20 cellular contexts compared by ENCODE assay signal in the genomic region with DNA sequence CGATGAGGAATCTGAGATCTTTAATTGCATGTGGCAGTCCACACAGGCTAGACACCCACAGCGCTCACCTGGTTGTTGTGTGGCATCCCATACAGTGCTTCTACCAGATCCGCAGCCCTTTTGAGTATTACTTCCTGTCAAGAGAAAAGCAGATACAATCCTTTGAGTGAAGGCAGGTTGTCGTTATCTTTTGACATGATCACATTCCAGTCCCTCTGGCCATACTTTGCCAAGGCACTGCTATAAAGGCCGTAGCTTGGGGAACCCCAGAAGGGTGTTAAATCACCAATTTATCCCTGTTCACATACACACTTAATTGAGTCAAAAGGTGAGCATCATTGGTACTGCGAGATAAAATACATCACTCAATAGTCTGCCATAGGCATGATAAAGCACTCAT.
A peak's percentile ranks its signal among the peaks of the same experiment; 100 is the strongest.
DNase-seq lines count a peak whose midpoint lies in the region; ATAC-seq and TF ChIP-seq lines count a peak whose summit lies in the region.
"Had no signal": no experiment of that assay in that cellular context is flagged by ENCODE, and none has a peak within 500 bp of the region (broad histone marks: within the 10 kb centered on the region; RNA-seq: fewer than 3 reads in every experiment).

No MANE protein-coding gene starts in this region.

- ATAC-seq in SK-N-SH treated with all-trans-retinoic acid at 6 μM for 48 hours, result no peak
- ATAC-seq in mucosa of descending colon, result no peak
- ATAC-seq: A549 had no signal

- H3K4me3 Mint-ChIP-seq in IgD-negative memory B cell, result peak overlapping the region in 1 of 4 donors; percentile 33
- H3K4me3 Mint-ChIP-seq: CD14-positive monocyte; CD4-positive, alpha-beta memory T cell; CD4-positive, CD25-positive, alpha-beta regulatory T cell; CD8-positive, alpha-beta memory T cell had no signal

- TF ChIP-seq EP300 in SK-N-SH (IDR thresholded peaks at IDR 0.05; ENCODE audit: borderline replicate concordance in 1 of 2, low read depth in 1 of 2, low read length in 1 of 2) (no peak), neural cell (conservative IDR thresholded peaks at IDR 0.05; ENCODE audit: poor library complexity, severe bottlenecking) (peak; percentile 31)

- H2AFZ ChIP-seq in SK-N-SH (ENCODE audit: low read depth), result no peak overlapping the region
- no peak overlapping the region for H2AFZ ChIP-seq in neural cell (ENCODE audit: low read depth, low read length)

- H3K4me2 ChIP-seq in SK-N-SH (no peak overlapping the region), neural cell (ENCODE audit: low read length) (no peak overlapping the region)
- H3K4me2 ChIP-seq: A549, BLaER1 had no signal

- no peaks in the 10 kb centered on the region for H3K9me2 ChIP-seq in SK-N-SH
- H3K9me2 ChIP-seq in neural cell (ENCODE audit: insufficient read depth, low read length), result no peaks in the 10 kb centered on the region

- H3K36me3 Mint-ChIP-seq in IgD-negative memory B cell, result peaks cover 19% of the 10 kb centered on the region
- H3K36me3 Mint-ChIP-seq: CD14-positive monocyte; CD4-positive, alpha-beta memory T cell; CD4-positive, CD25-positive, alpha-beta regulatory T cell; CD8-positive, alpha-beta memory T cell had no signal

- H3K4me1 Mint-ChIP-seq in IgD-negative memory B cell, result peaks cover 16 to 21% (median 18%) of the 10 kb centered on the region in 3 donors
- H3K4me1 Mint-ChIP-seq: CD14-positive monocyte; CD4-positive, alpha-beta memory T cell; CD4-positive, CD25-positive, alpha-beta regulatory T cell; CD8-positive, alpha-beta memory T cell had no signal

- no peak overlapping the region for H3K4me3 ChIP-seq in SK-N-SH (ENCODE audit: low read depth in 2 of 2, low read length in 1 of 2)
- peak overlapping the region; percentile 6 for H3K4me3 ChIP-seq in neural cell (ENCODE audit: low read length)
- no peak overlapping the region for H3K4me3 ChIP-seq in mucosa of descending colon
- H3K4me3 ChIP-seq: A549, BLaER1 had no signal

- no peaks in the 10 kb centered on the region for H3K27me3 Mint-ChIP-seq in IgD-negative memory B cell
- H3K27me3 Mint-ChIP-seq: CD4-positive, CD25-positive, alpha-beta regulatory T cell had no signal

- H4K20me1 ChIP-seq in SK-N-SH (ENCODE audit: insufficient read depth), result no peaks in the 10 kb centered on the region
- H4K20me1 ChIP-seq in neural cell (ENCODE audit: insufficient read depth), result no peaks in the 10 kb centered on the region

- H3K4me1 ChIP-seq in SK-N-SH (ENCODE audit: control insufficient read depth in 1 of 2, insufficient read depth in 2 of 2, low read depth in 1 of 2, low read length in 1 of 2), result peaks cover 0 to 4% of the 10 kb centered on the region in 2 experiments; a peak in 1 of 4 replicates
- no peaks in the 10 kb centered on the region for H3K4me1 ChIP-seq in mucosa of descending colon (ENCODE audit: low read depth)

- CTCF ChIA-PET in SK-N-SH (lab: Yijun Ruan, JAX), result no interaction called here

- H3K9ac ChIP-seq in SK-N-SH (no peak overlapping the region), neural cell (ENCODE audit: low read length) (peak overlapping the region; percentile 20)
- H3K9ac ChIP-seq: BLaER1 had no signal

- H3K79me2 ChIP-seq in SK-N-SH (ENCODE audit: insufficient read depth) (no peaks in the 10 kb centered on the region), neural cell (replicated peaks; ENCODE audit: insufficient read depth, low read length) (no peaks in the 10 kb centered on the region)

- H3K36me3 ChIP-seq in SK-N-SH (replicated peaks in 1 of 2; ENCODE audit: control insufficient read depth in 1 of 2, insufficient read depth in 2 of 2, low read length in 1 of 2), result no peaks in the 10 kb centered on the region
- peaks cover 16% of the 10 kb centered on the region for H3K36me3 ChIP-seq in neural cell (ENCODE audit: insufficient read depth, low read length)
- H3K36me3 ChIP-seq in mucosa of descending colon (ENCODE audit: low read depth), result no peaks in the 10 kb centered on the region
- H3K36me3 ChIP-seq: BE2C had no signal

- WGBS in SK-N-SH (ENCODE audit: low lambda C conversion rate), result 48% methylated on average over 6 of the region's 6 CpGs

- no peaks in the 10 kb centered on the region for H3F3A ChIP-seq in SK-N-SH (replicated peaks; ENCODE audit: insufficient read depth)
- H3F3A ChIP-seq in neural cell (ENCODE audit: insufficient read depth, low read length, poor library complexity, severe bottlenecking), result no peaks in the 10 kb centered on the region

- POLR2A ChIA-PET in SK-N-SH (lab: Yijun Ruan, JAX), result no interaction called here

- TF ChIP-seq RAD21 in SK-N-SH (IDR thresholded peaks at IDR 0.05; ENCODE audit: low read length) (no peak), neural cell (conservative IDR thresholded peaks at IDR 0.05) (no peak)

- H3K27ac Mint-ChIP-seq in IgD-negative memory B cell, result peak overlapping the region in 2 of 3 donors; percentile 28 to 65
- H3K27ac Mint-ChIP-seq: CD14-positive monocyte; CD4-positive, alpha-beta memory T cell; CD4-positive, CD25-positive, alpha-beta regulatory T cell; CD8-positive, alpha-beta memory T cell had no signal

- DNase-seq in SK-N-SH (peak; percentile 18), DMS114 treated with DMSO at 0.1 percent for 48 hours (lab: John Stamatoyannopoulos, UW; ENCODE audit: unreplicated experiment) (no peak), mucosa of descending colon (no peak)
- DNase-seq: AML-193; BE2C; C1 segment of cervical spinal cord; CD4-positive, alpha-beta memory T cell; CD4-positive, CD25-positive, alpha-beta regulatory T cell; CD8-positive, alpha-beta memory T cell; COR-L47; DMS 273 treated with DMSO at 0.1 percent for 48 hours; DMS79 treated with DMSO at 0.1 percent for 48 hours; GF-D8 had no signal

- H3K27ac ChIP-seq in SK-N-SH (ENCODE audit: low read depth in 2 of 2, low read length in 1 of 2), result no peak overlapping the region
- peak overlapping the region; percentile 74 for H3K27ac ChIP-seq in neural cell (ENCODE audit: low read length)
- H3K27ac ChIP-seq: 22Rv1, A549, BLaER1 had no signal

- TF ChIP-seq CTCF in SK-N-SH (IDR thresholded peaks at IDR 0.05) (no peak), neural cell (IDR thresholded peaks at IDR 0.05; ENCODE audit: poor library complexity, severe bottlenecking) (no peak), mucosa of descending colon (IDR thresholded peaks at IDR 0.05) (no peak)

- intact Hi-C loops in mucosa of descending colon (cut with DNase I, micrococcal nuclease), result no loop called here

- H3K9me3 Mint-ChIP-seq in IgD-negative memory B cell, result peaks cover 0 to 1% (median 0%) of the 10 kb centered on the region in 3 donors
- H3K9me3 Mint-ChIP-seq: CD4-positive, CD25-positive, alpha-beta regulatory T cell; CD8-positive, alpha-beta memory T cell had no signal

- H3K27me3 ChIP-seq in SK-N-SH (ENCODE audit: insufficient read depth) (no peaks in the 10 kb centered on the region), neural cell (ENCODE audit: insufficient read depth, low read depth, low read length) (no peaks in the 10 kb centered on the region)
- H3K27me3 ChIP-seq: BE2C, BLaER1 had no signal

- H3K9me3 ChIP-seq in SK-N-SH (no peaks in the 10 kb centered on the region), neural cell (ENCODE audit: low read length) (no peaks in the 10 kb centered on the region), mucosa of descending colon (no peaks in the 10 kb centered on the region)
- H3K9me3 ChIP-seq: A549, BE2C had no signal

TF ChIP-seq in SK-N-SH, 30 proteins besides CTCF, POLR2A, EP300 and RAD21:
- TF ChIP-seq GATA2 (CRISPR knock-in tag; IDR thresholded peaks at IDR 0.05) (peak; percentile 88), MEF2A (IDR thresholded peaks at IDR 0.05; ENCODE audit: borderline replicate concordance, low read depth) (no peak)

TF ChIP-seq in SK-N-SH treated with all-trans-retinoic acid at 6 μM for 48 hours, 23 proteins besides CTCF, POLR2A, EP300 and RAD21:
- TF ChIP-seq ISL1 (CRISPR knock-in tag; IDR thresholded peaks at IDR 0.05), result no peak
- no peak for TF ChIP-seq SNAI2 (CRISPR knock-in tag; IDR thresholded peaks at IDR 0.05)
- TF ChIP-seq, protein P1, sequence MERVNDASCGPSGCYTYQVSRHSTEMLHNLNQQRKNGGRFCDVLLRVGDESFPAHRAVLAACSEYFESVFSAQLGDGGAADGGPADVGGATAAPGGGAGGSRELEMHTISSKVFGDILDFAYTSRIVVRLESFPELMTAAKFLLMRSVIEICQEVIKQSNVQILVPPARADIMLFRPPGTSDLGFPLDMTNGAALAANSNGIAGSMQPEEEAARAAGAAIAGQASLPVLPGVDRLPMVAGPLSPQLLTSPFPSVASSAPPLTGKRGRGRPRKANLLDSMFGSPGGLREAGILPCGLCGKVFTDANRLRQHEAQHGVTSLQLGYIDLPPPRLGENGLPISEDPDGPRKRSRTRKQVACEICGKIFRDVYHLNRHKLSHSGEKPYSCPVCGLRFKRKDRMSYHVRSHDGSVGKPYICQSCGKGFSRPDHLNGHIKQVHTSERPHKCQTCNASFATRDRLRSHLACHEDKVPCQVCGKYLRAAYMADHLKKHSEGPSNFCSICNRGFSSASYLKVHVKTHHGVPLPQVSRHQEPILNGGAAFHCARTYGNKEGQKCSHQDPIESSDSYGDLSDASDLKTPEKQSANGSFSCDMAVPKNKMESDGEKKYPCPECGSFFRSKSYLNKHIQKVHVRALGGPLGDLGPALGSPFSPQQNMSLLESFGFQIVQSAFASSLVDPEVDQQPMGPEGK (CRISPR knock-in tag; IDR thresholded peaks at IDR 0.05; ENCODE audit: borderline replicate concordance), result no peak
- no peak for TF ChIP-seq TCF4 (CRISPR knock-in tag; IDR thresholded peaks at IDR 0.05; ENCODE audit: borderline replicate concordance)

TF ChIP-seq in neural cell, 6 proteins besides CTCF, POLR2A, EP300 and RAD21:
- no peak for TF ChIP-seq SMC3 (conservative IDR thresholded peaks at IDR 0.05; ENCODE audit: poor library complexity)
- peak; percentile 24 for TF ChIP-seq POLR2AphosphoS5 (IDR thresholded peaks at IDR 0.05)
